Comparison of ENCODE assay signal across 1 cellular context in the genomic region with DNA sequence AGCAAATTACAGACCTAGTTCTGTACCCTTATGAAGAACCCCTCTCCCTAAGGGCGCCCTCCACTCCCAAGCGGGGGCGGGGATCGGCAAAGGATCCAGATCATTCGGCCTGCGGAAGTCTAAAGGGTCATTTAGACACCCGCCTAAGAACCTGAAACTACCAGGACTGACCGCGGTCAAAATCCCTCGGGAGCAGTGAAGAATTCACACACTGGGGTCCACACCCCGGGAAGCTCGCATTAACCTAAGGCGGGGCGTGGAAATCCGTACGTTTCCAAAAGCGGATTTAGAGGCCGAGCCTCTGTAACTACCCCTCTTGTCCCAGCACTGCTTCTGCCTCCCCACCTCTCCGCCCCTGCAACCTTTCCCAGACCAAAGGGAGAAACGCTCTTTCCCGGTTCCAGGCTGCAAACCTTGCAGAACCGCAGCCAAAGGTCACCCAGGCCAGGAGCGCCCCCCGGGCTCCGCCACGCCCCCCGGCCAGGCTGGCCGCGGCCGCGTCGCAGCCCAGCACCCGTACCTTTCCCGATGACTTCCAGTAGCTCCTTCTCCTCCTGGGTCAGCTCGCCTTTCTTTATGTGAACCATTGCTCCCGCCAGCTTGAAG.
A peak's percentile ranks its signal among the peaks of the same experiment; 100 is the strongest.
TF ChIP-seq lines count a peak whose summit lies in the region.

No MANE protein-coding gene starts in this region.

TF ChIP-seq in HCT116, 20 proteins besides CTCF, POLR2A, EP300 and RAD21 (continued from another document):
- TF ChIP-seq, protein P1, sequence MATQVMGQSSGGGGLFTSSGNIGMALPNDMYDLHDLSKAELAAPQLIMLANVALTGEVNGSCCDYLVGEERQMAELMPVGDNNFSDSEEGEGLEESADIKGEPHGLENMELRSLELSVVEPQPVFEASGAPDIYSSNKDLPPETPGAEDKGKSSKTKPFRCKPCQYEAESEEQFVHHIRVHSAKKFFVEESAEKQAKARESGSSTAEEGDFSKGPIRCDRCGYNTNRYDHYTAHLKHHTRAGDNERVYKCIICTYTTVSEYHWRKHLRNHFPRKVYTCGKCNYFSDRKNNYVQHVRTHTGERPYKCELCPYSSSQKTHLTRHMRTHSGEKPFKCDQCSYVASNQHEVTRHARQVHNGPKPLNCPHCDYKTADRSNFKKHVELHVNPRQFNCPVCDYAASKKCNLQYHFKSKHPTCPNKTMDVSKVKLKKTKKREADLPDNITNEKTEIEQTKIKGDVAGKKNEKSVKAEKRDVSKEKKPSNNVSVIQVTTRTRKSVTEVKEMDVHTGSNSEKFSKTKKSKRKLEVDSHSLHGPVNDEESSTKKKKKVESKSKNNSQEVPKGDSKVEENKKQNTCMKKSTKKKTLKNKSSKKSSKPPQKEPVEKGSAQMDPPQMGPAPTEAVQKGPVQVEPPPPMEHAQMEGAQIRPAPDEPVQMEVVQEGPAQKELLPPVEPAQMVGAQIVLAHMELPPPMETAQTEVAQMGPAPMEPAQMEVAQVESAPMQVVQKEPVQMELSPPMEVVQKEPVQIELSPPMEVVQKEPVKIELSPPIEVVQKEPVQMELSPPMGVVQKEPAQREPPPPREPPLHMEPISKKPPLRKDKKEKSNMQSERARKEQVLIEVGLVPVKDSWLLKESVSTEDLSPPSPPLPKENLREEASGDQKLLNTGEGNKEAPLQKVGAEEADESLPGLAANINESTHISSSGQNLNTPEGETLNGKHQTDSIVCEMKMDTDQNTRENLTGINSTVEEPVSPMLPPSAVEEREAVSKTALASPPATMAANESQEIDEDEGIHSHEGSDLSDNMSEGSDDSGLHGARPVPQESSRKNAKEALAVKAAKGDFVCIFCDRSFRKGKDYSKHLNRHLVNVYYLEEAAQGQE (IDR thresholded peaks at IDR 0.05; ENCODE audit: low read depth) = no peak
- TF ChIP-seq ELF1 (IDR thresholded peaks at IDR 0.05; ENCODE audit: borderline replicate concordance, low read depth) (no peak), SP1 (IDR thresholded peaks at IDR 0.05; ENCODE audit: low read depth) (no peak; the same call in 1 of the 2 replicates), EGR1 (IDR thresholded peaks at IDR 0.05; ENCODE audit: low read depth) (peak; percentile 76), JUND (IDR thresholded peaks at IDR 0.05) (no peak), SIN3A (IDR thresholded peaks at IDR 0.05; ENCODE audit: low read depth) (peak; percentile 72), SRF (IDR thresholded peaks at IDR 0.05; ENCODE audit: low read depth) (no peak), EZH2phosphoT487 (IDR thresholded peaks at IDR 0.05; ENCODE audit: borderline replicate concordance) (no peak), FOSL1 (IDR thresholded peaks at IDR 0.05; ENCODE audit: low read depth) (no peak), CEBPB (IDR thresholded peaks at IDR 0.05; ENCODE audit: low read depth) (no peak), TCF7L2 (IDR thresholded peaks at IDR 0.05; ENCODE audit: borderline replicate concordance, extremely low read depth, insufficient read depth, insufficient read length) (no peak), POLR2AphosphoS5 (IDR thresholded peaks at IDR 0.05; ENCODE audit: low read depth, low read length) (no peak)
- TF ChIP-seq, protein P2, sequence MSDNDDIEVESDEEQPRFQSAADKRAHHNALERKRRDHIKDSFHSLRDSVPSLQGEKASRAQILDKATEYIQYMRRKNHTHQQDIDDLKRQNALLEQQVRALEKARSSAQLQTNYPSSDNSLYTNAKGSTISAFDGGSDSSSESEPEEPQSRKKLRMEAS (IDR thresholded peaks at IDR 0.05) = no peak; the same call in 1 of the 2 replicates
- TF ChIP-seq, protein P3, sequence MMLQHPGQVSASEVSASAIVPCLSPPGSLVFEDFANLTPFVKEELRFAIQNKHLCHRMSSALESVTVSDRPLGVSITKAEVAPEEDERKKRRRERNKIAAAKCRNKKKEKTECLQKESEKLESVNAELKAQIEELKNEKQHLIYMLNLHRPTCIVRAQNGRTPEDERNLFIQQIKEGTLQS (IDR thresholded peaks at IDR 0.05) = no peak
TF ChIP-seq in HCT116: peak in this region for 3.
